In the genomic region with DNA sequence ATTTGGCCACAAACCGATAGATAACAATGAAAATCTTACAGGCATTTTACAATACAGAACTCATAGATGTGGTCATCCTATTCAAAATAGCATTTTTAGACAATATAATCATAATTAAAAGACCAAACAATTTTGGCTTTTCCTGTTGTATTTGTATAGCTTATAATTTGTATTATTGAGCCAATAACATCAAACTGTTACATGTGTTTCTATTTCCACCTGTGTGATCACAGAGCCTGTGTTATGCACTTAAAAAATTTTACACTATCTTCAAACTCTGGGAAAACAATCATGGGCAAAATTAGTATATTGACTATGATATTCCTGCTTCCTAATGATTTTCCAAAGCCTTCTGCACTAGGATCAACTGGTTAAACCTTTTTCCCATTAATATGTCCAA, we compare ENCODE assay signal across 11 cellular contexts. TPM values are rescaled to one million over a fixed set of nuclear protein-coding genes. Genes with fewer than 3 reads are reported as not detected.
A peak's percentile ranks its signal among the peaks of the same experiment; 100 is the strongest.
DNase-seq lines count a peak whose midpoint lies in the region; TF ChIP-seq lines count a peak whose summit lies in the region.
"Had no signal": no experiment of that assay in that cellular context is flagged by ENCODE, and none has a peak within 500 bp of the region (broad histone marks: within the 10 kb centered on the region; RNA-seq: fewer than 3 reads in every experiment).

No MANE protein-coding gene starts in this region.

- no peaks in the 10 kb centered on the region for H3K36me3 ChIP-seq in tibial nerve

- no peaks in the 10 kb centered on the region for H3K27me3 ChIP-seq in HL-60 (ENCODE audit: insufficient read depth, poor library complexity, severe bottlenecking)
- no peaks in the 10 kb centered on the region for H3K27me3 ChIP-seq in tibial nerve

- H3K36me3 Mint-ChIP-seq in nephron (ENCODE audit: low read depth) (peaks cover 30% of the 10 kb centered on the region), glutamatergic neuron (ENCODE audit: unreplicated experiment) (no peaks in the 10 kb centered on the region)

- DNase-seq in HL-60 (ENCODE audit: low read depth in 1 of 2, low spot score in 1 of 2) = no peak
- no peak for DNase-seq in choroid plexus epithelial cell (ENCODE audit: low read depth)
- no peak for DNase-seq in tibial nerve (ENCODE audit: low spot score in 2 of 2)
- DNase-seq in NCI-H2029 (lab: John Stamatoyannopoulos, UW) = no peak
- DNase-seq in A172 (ENCODE audit: low spot score) = no peak
- DNase-seq in NOMO-1 treated with DMSO at 0.1 percent for 48 hours (lab: John Stamatoyannopoulos, UW; ENCODE audit: unreplicated experiment) = no peak
- DNase-seq in glutamatergic neuron = no peak
- DNase-seq: activated CD4-positive, alpha-beta T cell treated with anti-CD3 and anti-CD28 coated beads for 1 hour; cerebellar nuclear complex; DMS79 treated with DMSO at 0.1 percent for 48 hours had no signal

- TF ChIP-seq EP300 in tibial nerve (IDR thresholded peaks at IDR 0.05) = no peak

- H3K27ac ChIP-seq in HL-60 (replicated peaks) (peak overlapping the region; percentile 77), tibial nerve (peak overlapping the region in 3 of 4 donors; percentile 90 to 97 (median 94))

- 37 to 43% methylated on average over 1 of the region's 1 CpG for WGBS in tibial nerve, 2 donors

- peaks cover 0 to 31% (median 0%) of the 10 kb centered on the region in 4 donors for H3K4me1 ChIP-seq in tibial nerve

- H3K27ac Mint-ChIP-seq in nephron (peak overlapping the region; percentile 91 to 100 (median 96)), glutamatergic neuron (ENCODE audit: unreplicated experiment) (no peak overlapping the region)

- TF ChIP-seq CTCF in HL-60 (IDR thresholded peaks at IDR 0.05; ENCODE audit: insufficient read depth, low read length) (no peak), choroid plexus epithelial cell (conservative IDR thresholded peaks at IDR 0.05; ENCODE audit: low read depth, low read length) (no peak), nephron (IDR thresholded peaks at IDR 0.05; ENCODE audit: unreplicated experiment in 3 of 3) (no peak), tibial nerve (IDR thresholded peaks at IDR 0.05) (no peak), glutamatergic neuron (IDR thresholded peaks at IDR 0.05; ENCODE audit: partially characterized antibody, unreplicated experiment) (no peak)

- peak overlapping the region; percentile 94 to 97 (median 95) for H3K4me3 Mint-ChIP-seq in nephron
- no peak overlapping the region for H3K4me3 Mint-ChIP-seq in glutamatergic neuron (ENCODE audit: unreplicated experiment)

- H3K4me1 Mint-ChIP-seq in nephron (peaks cover 40% of the 10 kb centered on the region), glutamatergic neuron (ENCODE audit: low read depth, unreplicated experiment) (peaks cover 10% of the 10 kb centered on the region)

- no peaks in the 10 kb centered on the region for H3K9me3 ChIP-seq in tibial nerve

- H3K4me3 ChIP-seq in HL-60 (replicated peaks; ENCODE audit: insufficient read depth, low read length) (no peak overlapping the region), choroid plexus epithelial cell (ENCODE audit: low read depth, low read length) (peak overlapping the region; percentile 78), tibial nerve (peak overlapping the region; percentile 65 to 96 (median 75))

- no peaks in the 10 kb centered on the region for H3K27me3 Mint-ChIP-seq in nephron (ENCODE audit: low read depth)
- peaks cover 12% of the 10 kb centered on the region for H3K27me3 Mint-ChIP-seq in glutamatergic neuron (ENCODE audit: unreplicated experiment)

- no peak for TF ChIP-seq POLR2A in tibial nerve (IDR thresholded peaks at IDR 0.05)

- H3K9me3 Mint-ChIP-seq in nephron (no peaks in the 10 kb centered on the region), glutamatergic neuron (ENCODE audit: unreplicated experiment) (peaks cover 8% of the 10 kb centered on the region)

RNA-seq across cellular contexts. Expression of a gene that starts 1.9 kb away (rescaled TPM):
- 10 to 100 TPM in 1 of 4 donors, 1 to 10 TPM in 3; 5.7 to 28.2 (median 5.9) TPM for total RNA-seq in tibial nerve
- 44.4 and 57.2 TPM in 2 replicates for total RNA-seq in A172 (2014; rRNA removed; shearing (Covaris generic))
- total RNA-seq in glutamatergic neuron (ENCODE audit: unreplicated experiment) = 14.4 TPM
